Comparison of ENCODE assay signal across 20 cellular contexts in genomic region chr5:10416868-10417267, GRCh38. TPM values are rescaled to one million over a fixed set of nuclear protein-coding genes. Genes with fewer than 3 reads are reported as not detected.
DNase-seq lines count a peak whose midpoint lies in the region; ATAC-seq and TF ChIP-seq lines count a peak whose summit lies in the region.
"Had no signal": no experiment of that assay in that cellular context is flagged by ENCODE, and none has a peak within 500 bp of the region (broad histone marks: within the 10 kb centered on the region; RNA-seq: fewer than 3 reads in every experiment).

No MANE protein-coding gene starts in this region.

- no peaks in the 10 kb centered on the region for H3K9me3 Mint-ChIP-seq in memory B cell
- H3K9me3 Mint-ChIP-seq in stimulated activated naive B cell treated with anti-CD40 and anti-IgM and Interleukin-4, amounts not matched to agents 10 μg/mL and 1 μg/mL and 100 μg/mL, for 72 hours: no peaks in the 10 kb centered on the region
- H3K9me3 Mint-ChIP-seq: CD4-positive, CD25-positive, alpha-beta regulatory T cell; CD8-positive, alpha-beta T cell had no signal

- ATAC-seq in T-helper 17 cell: no peak
- peak; percentile 21 for ATAC-seq in body of pancreas
- ATAC-seq in memory B cell (ENCODE audit: low read depth): no peak
- no peak for ATAC-seq in stimulated activated naive B cell treated with anti-CD40 and anti-IgM and Interleukin-4, amounts not matched to agents 10 μg/mL and 1 μg/mL and 100 μg/mL, for 72 hours (replicated peaks)
- ATAC-seq in lower lobe of right lung: no peak
- ATAC-seq: CD8-positive, alpha-beta T cell; GM12878 had no signal

- H3K27ac ChIP-seq in body of pancreas (peak overlapping the region in 2 of 4 donors; percentile 45 to 51), lower lobe of right lung (no peak overlapping the region)
- H3K27ac ChIP-seq: BLaER1, C4-2B, GM23248 had no signal

- H3K27me3 ChIP-seq in body of pancreas: no peaks in the 10 kb centered on the region
- no peaks in the 10 kb centered on the region for H3K27me3 ChIP-seq in lower lobe of right lung (ENCODE audit: low read depth)
- H3K27me3 ChIP-seq: BLaER1 had no signal

- peaks cover 9% of the 10 kb centered on the region for H3K4me1 ChIP-seq in body of pancreas
- peaks cover 17% of the 10 kb centered on the region for H3K4me1 ChIP-seq in lower lobe of right lung
- H3K4me1 ChIP-seq: Caco-2 had no signal

- no peak overlapping the region for H3K4me3 ChIP-seq in body of pancreas
- H3K4me3 ChIP-seq in lower lobe of right lung: no peak overlapping the region
- H3K4me3 ChIP-seq: BLaER1, GM12878, GM23248 had no signal

- TF ChIP-seq CTCF in body of pancreas (IDR thresholded peaks at IDR 0.05) (no peak), lower lobe of right lung (IDR thresholded peaks at IDR 0.05) (no peak)

- intact Hi-C loops in body of pancreas (cut with DNase I): no loop called here
- intact Hi-C loops in lower lobe of right lung (cut with DNase I): no loop called here

- 17 to 33% methylated on average over 2 to 3 of the region's 3 CpGs for WGBS in body of pancreas, 2 donors

- TF ChIP-seq POLR2A in body of pancreas (IDR thresholded peaks at IDR 0.05): no peak

- DNase-seq in T-helper 17 cell: no peak
- peak; percentile 30 to 71 (median 38) for DNase-seq in body of pancreas
- DNase-seq in memory B cell (ENCODE audit: low spot score in 2 of 2): no peak
- DNase-seq in stimulated activated naive B cell treated with anti-CD40 and anti-IgM and Interleukin-4, amounts not matched to agents 10 μg/mL and 1 μg/mL and 100 μg/mL, for 72 hours: no peak
- no peak for DNase-seq in lower lobe of right lung
- DNase-seq in AG08396 (ENCODE audit: low spot score): no peak
- DNase-seq: Caco-2; CD4-positive, CD25-positive, alpha-beta regulatory T cell; CD8-positive, alpha-beta T cell; DMS153; DMS79; EL; GDM1; GM23248; H7; HCEC 1CT had no signal

- H3K27me3 Mint-ChIP-seq in T-helper 17 cell (no peaks in the 10 kb centered on the region), memory B cell (no peaks in the 10 kb centered on the region)
- H3K27me3 Mint-ChIP-seq in stimulated activated naive B cell treated with anti-CD40 and anti-IgM and Interleukin-4, amounts not matched to agents 10 μg/mL and 1 μg/mL and 100 μg/mL, for 72 hours: no peaks in the 10 kb centered on the region
- H3K27me3 Mint-ChIP-seq: B cell; CD4-positive, CD25-positive, alpha-beta regulatory T cell had no signal

- peaks cover 0 to 35% of the 10 kb centered on the region in 2 donors for H3K36me3 ChIP-seq in body of pancreas (replicated peaks in 1 of 2; ENCODE audit: insufficient read depth in 1 of 2, low read depth in 2 of 2)
- peaks cover 99% of the 10 kb centered on the region for H3K36me3 ChIP-seq in lower lobe of right lung

- H3K4me1 Mint-ChIP-seq in T-helper 17 cell (peaks cover 6% of the 10 kb centered on the region), memory B cell (no peaks in the 10 kb centered on the region)
- H3K4me1 Mint-ChIP-seq in stimulated activated naive B cell treated with anti-CD40 and anti-IgM and Interleukin-4, amounts not matched to agents 10 μg/mL and 1 μg/mL and 100 μg/mL, for 72 hours: peaks cover 11 to 18% of the 10 kb centered on the region in 2 donors

- H3K9me3 ChIP-seq in T-helper 17 cell (ENCODE audit: control insufficient read depth, low read length, poor library complexity, severe bottlenecking) (no peaks in the 10 kb centered on the region), body of pancreas (no peaks in the 10 kb centered on the region), lower lobe of right lung (no peaks in the 10 kb centered on the region)
- H3K9me3 ChIP-seq: BLaER1, Caco-2 had no signal

- peaks cover 13% of the 10 kb centered on the region for H3K36me3 Mint-ChIP-seq in T-helper 17 cell (ENCODE audit: low read depth)
- H3K36me3 Mint-ChIP-seq in memory B cell: peaks cover 35% of the 10 kb centered on the region
- H3K36me3 Mint-ChIP-seq in stimulated activated naive B cell treated with anti-CD40 and anti-IgM and Interleukin-4, amounts not matched to agents 10 μg/mL and 1 μg/mL and 100 μg/mL, for 72 hours: peaks cover 48 to 64% of the 10 kb centered on the region in 2 donors

- peak overlapping the region; percentile 71 for H3K27ac Mint-ChIP-seq in T-helper 17 cell
- peak overlapping the region; percentile 45 for H3K27ac Mint-ChIP-seq in memory B cell
- H3K27ac Mint-ChIP-seq in stimulated activated naive B cell treated with anti-CD40 and anti-IgM and Interleukin-4, amounts not matched to agents 10 μg/mL and 1 μg/mL and 100 μg/mL, for 72 hours: peak overlapping the region; percentile 31
- H3K27ac Mint-ChIP-seq: B cell; CD8-positive, alpha-beta T cell had no signal

- no peak overlapping the region for H3K4me3 Mint-ChIP-seq in T-helper 17 cell
- no peak overlapping the region for H3K4me3 Mint-ChIP-seq in memory B cell
- H3K4me3 Mint-ChIP-seq in stimulated activated naive B cell treated with anti-CD40 and anti-IgM and Interleukin-4, amounts not matched to agents 10 μg/mL and 1 μg/mL and 100 μg/mL, for 72 hours: no peak overlapping the region
- H3K4me3 Mint-ChIP-seq: B cell; CD4-positive, CD25-positive, alpha-beta regulatory T cell; CD8-positive, alpha-beta T cell had no signal

RNA-seq across cellular contexts. Expression of gene ROPN1L, which starts 24.8 kb away (rescaled TPM):
- total RNA-seq in T-helper 17 cell (1 to 10 TPM; 4.7 to 5.3 TPM), body of pancreas (1 to 10 TPM; 1.3 to 4.3 TPM), lower lobe of right lung (11.5 TPM)
- total RNA-seq: CD8-positive, alpha-beta T cell; H7 had no signal

Comparison
In these comparisons a context has a peak if more than half of its experiments do, and no peak if none do; other contexts are left out.
1. DNase-seq: peak in body of pancreas (4 of 4); none in T-helper 17 cell (0 of 3), memory B cell (0 of 2), stimulated activated naive B cell treated with anti-CD40 and anti-IgM and Interleukin-4, amounts not matched to agents 10 μg/mL and 1 μg/mL and 100 μg/mL, for 72 hours (single experiment), lower lobe of right lung (single experiment) and AG08396 (single experiment).
2. Peak in every context shown above with its lines, with median percentiles within 50 percentile points of each other: H3K27ac Mint-ChIP-seq.